Comparison of ENCODE assay signal across 19 cellular contexts in genomic region chr7:52410032-52410431, GRCh38.
DNase-seq lines count a peak whose midpoint lies in the region; ATAC-seq, FAIRE-seq and TF ChIP-seq lines count a peak whose summit lies in the region.
"Had no signal": no experiment of that assay in that cellular context is flagged by ENCODE, and none has a peak within 500 bp of the region (broad histone marks: within the 10 kb centered on the region; RNA-seq: fewer than 3 reads in every experiment).

No MANE protein-coding gene starts in this region.

- H2AFZ ChIP-seq in HepG2 (ENCODE audit: low read length) (no peak overlapping the region), osteoblast (ENCODE audit: low read length) (no peak overlapping the region)
- H2AFZ ChIP-seq: GM23338 had no signal

- H3K4me1 ChIP-seq in HepG2 (ENCODE audit: insufficient read depth, low read length) (no peaks in the 10 kb centered on the region), right lobe of liver (no peaks in the 10 kb centered on the region), osteoblast (ENCODE audit: insufficient read depth, low read length) (no peaks in the 10 kb centered on the region)
- H3K4me1 ChIP-seq: BLaER1 had no signal

- H3K36me3 ChIP-seq in HepG2 (replicated peaks in 1 of 2; ENCODE audit: control insufficient read depth in 1 of 2, insufficient read depth in 2 of 2, low read length in 2 of 2) (no peaks in the 10 kb centered on the region), right lobe of liver (no peaks in the 10 kb centered on the region), bronchial epithelial cell (ENCODE audit: control insufficient read depth, insufficient read depth, low read length) (no peaks in the 10 kb centered on the region), osteoblast (ENCODE audit: insufficient read depth, low read length) (no peaks in the 10 kb centered on the region)
- H3K36me3 ChIP-seq: BLaER1 had no signal

- H3K9me3 ChIP-seq in HepG2 (ENCODE audit: low read length) (peaks cover 32% of the 10 kb centered on the region; the same call in 1 of the 2 replicates), right lobe of liver (no peaks in the 10 kb centered on the region), osteoblast (ENCODE audit: low read depth, low read length) (no peaks in the 10 kb centered on the region)
- H3K9me3 ChIP-seq: BLaER1 had no signal

- H3K79me2 ChIP-seq in HepG2 (ENCODE audit: insufficient read depth, low read length) (no peaks in the 10 kb centered on the region), osteoblast (ENCODE audit: insufficient read depth, low read length) (no peaks in the 10 kb centered on the region)

- 22% methylated on average over 4 of the region's 4 CpGs for WGBS in HepG2 (ENCODE audit: low lambda C conversion rate)
- 58% methylated on average over 4 of the region's 4 CpGs for WGBS in right lobe of liver (ENCODE audit: insufficient coverage, low coverage, low lambda C conversion rate, missing lambda C conversion rate)

- intact Hi-C loops in HepG2 (cut with micrococcal nuclease; ENCODE audit: unreplicated experiment) (no loop called here), right lobe of liver (cut with DNase I) (no loop called here)

- TF ChIP-seq POLR2A in HepG2 (IDR thresholded peaks at IDR 0.05; ENCODE audit: insufficient read depth in 1 of 2, low read depth in 2 of 2, low read length in 2 of 2), result no peak
- TF ChIP-seq POLR2A in right lobe of liver (IDR thresholded peaks at IDR 0.05), result no peak

- no peak overlapping the region for H3K4me3 ChIP-seq in HepG2 (replicated peaks in 1 of 3; ENCODE audit: insufficient read depth in 1 of 3, low read depth in 2 of 3, low read length in 3 of 3)
- no peak overlapping the region for H3K4me3 ChIP-seq in right lobe of liver
- H3K4me3 ChIP-seq in bronchial epithelial cell (ENCODE audit: low read depth, low read length), result no peak overlapping the region
- no peak overlapping the region for H3K4me3 ChIP-seq in osteoblast (ENCODE audit: insufficient read depth, low read length)
- H3K4me3 ChIP-seq: BLaER1, GM23338 had no signal

- no peak for ATAC-seq in HepG2
- ATAC-seq in right lobe of liver, result no peak
- ATAC-seq in GM19328 (IDR thresholded peaks at IDR 0.05; ENCODE audit: unreplicated experiment), result no peak
- ATAC-seq: GM23338 had no signal

- H3K9ac ChIP-seq in HepG2 (ENCODE audit: insufficient read depth, low read depth, low read length), result no peak overlapping the region
- H3K9ac ChIP-seq: BLaER1 had no signal

- no peak overlapping the region for H3K27ac ChIP-seq in HepG2 (ENCODE audit: extremely low read length, insufficient read depth, low read length)
- H3K27ac ChIP-seq in right lobe of liver, result no peak overlapping the region
- H3K27ac ChIP-seq in osteoblast (ENCODE audit: low read depth, low read length), result no peak overlapping the region
- H3K27ac ChIP-seq: BLaER1, HL-60 had no signal

- POLR2A ChIA-PET in HepG2 (lab: Yijun Ruan, JAX), result no interaction called here

- in situ Hi-C loops in HepG2 (cut with HindIII; ENCODE audit: extremely low pct_ligation_motif_present, low pct_unique_long_range_greater_than_20kb), result no loop called here

- no peak for TF ChIP-seq CTCF in HepG2 (CRISPR knock-in tag; IDR thresholded peaks at IDR 0.05)
- TF ChIP-seq CTCF in right lobe of liver (IDR thresholded peaks at IDR 0.05), result no peak
- TF ChIP-seq CTCF in bronchial epithelial cell (IDR thresholded peaks at IDR 0.05; ENCODE audit: insufficient read depth, low read length, severe bottlenecking), result no peak
- TF ChIP-seq CTCF in osteoblast (IDR thresholded peaks at IDR 0.05; ENCODE audit: extremely low read depth, low read depth, low read length), result no peak

- H3K27me3 ChIP-seq in HepG2 (ENCODE audit: control insufficient read depth in 1 of 2, insufficient read depth in 2 of 2, low read length in 2 of 2), result no peaks in the 10 kb centered on the region
- no peaks in the 10 kb centered on the region for H3K27me3 ChIP-seq in right lobe of liver
- H3K27me3 ChIP-seq in bronchial epithelial cell (ENCODE audit: control insufficient read depth, insufficient read depth, low read length), result no peaks in the 10 kb centered on the region
- H3K27me3 ChIP-seq in osteoblast (ENCODE audit: insufficient read depth, low read length), result no peaks in the 10 kb centered on the region
- H3K27me3 ChIP-seq: BLaER1 had no signal

- DNase-seq in HepG2 (ENCODE audit: low spot score), result no peak
- DNase-seq in right lobe of liver, result no peak
- DNase-seq in bronchial epithelial cell (ENCODE audit: low read depth), result peak; percentile 12
- peak; percentile 31 for DNase-seq in osteoblast (ENCODE audit: insufficient read length, low spot score, missing footprints)
- DNase-seq in mesenteric fat pad (ENCODE audit: low spot score), result no peak
- DNase-seq in NCI-H146 treated with DMSO at 0.1 percent for 48 hours (lab: John Stamatoyannopoulos, UW; ENCODE audit: unreplicated experiment), result no peak
- DNase-seq: 8988T; Calu3; CD4-positive, alpha-beta memory T cell; HCEC 1CT had no signal

- no peak for TF ChIP-seq RAD21 in HepG2 (CRISPR knock-in tag; IDR thresholded peaks at IDR 0.05)

- no TSS peak for BruUV-seq in HepG2 (replicated peaks; lab: Mats Ljungman, UMichigan)

- no peak overlapping the region for H3K4me2 ChIP-seq in HepG2 (ENCODE audit: low read depth, low read length)
- H3K4me2 ChIP-seq in osteoblast (ENCODE audit: insufficient read depth, low read length), result no peak overlapping the region
- H3K4me2 ChIP-seq: BLaER1, GM23338 had no signal

- H4K20me1 ChIP-seq in HepG2 (ENCODE audit: insufficient read depth, low read length) (no peaks in the 10 kb centered on the region), osteoblast (ENCODE audit: insufficient read depth, low read length) (no peaks in the 10 kb centered on the region)
- H4K20me1 ChIP-seq: BLaER1 had no signal

- CTCF ChIA-PET in HepG2 (lab: Yijun Ruan, JAX; ENCODE audit: low intra/inter-chr PET ratio, low total read pairs), result no interaction called here

- no peak for FAIRE-seq in HepG2 (lab: Jason Lieb, UNC)
- no peak for FAIRE-seq in bronchial epithelial cell (lab: Jason Lieb, UNC)
- FAIRE-seq: G401.6, GM12891, GM19239, H54, HTR-8/SVneo had no signal

- no peak for TF ChIP-seq EP300 in HepG2 (IDR thresholded peaks at IDR 0.05; ENCODE audit: low read depth in 2 of 2, low read length in 2 of 2)
- TF ChIP-seq EP300 in HepG2 (CRISPR knock-in tag; IDR thresholded peaks at IDR 0.05; ENCODE audit: borderline replicate concordance), result no peak

TF ChIP-seq in HepG2, 621 proteins besides CTCF, POLR2A, EP300 and RAD21:
- TF ChIP-seq ATF7 (IDR thresholded peaks at IDR 0.05) (peak; percentile 28; the same call in 1 of the 2 replicates), ATF7 (CRISPR knock-in tag; IDR thresholded peaks at IDR 0.05) (no peak), MLX (CRISPR knock-in tag; IDR thresholded peaks at IDR 0.05) (no peak), ERF (CRISPR knock-in tag; IDR thresholded peaks at IDR 0.05) (no peak)

Comparison
In these comparisons a context has a peak if more than half of its experiments do, and no peak if none do; other contexts are left out.
1. DNase-seq: peak in bronchial epithelial cell (single experiment) and osteoblast (single experiment); none in HepG2 (single experiment), right lobe of liver (0 of 3), mesenteric fat pad (single experiment) and NCI-H146 treated with DMSO at 0.1 percent for 48 hours (single experiment).